23 cellular contexts compared by ENCODE assay signal in genomic region chr13:43238341-43239083, GRCh38.
"Had no signal": no experiment of that assay in that cellular context is flagged by ENCODE, and none has a peak within 500 bp of the region (broad histone marks: within the 10 kb centered on the region; RNA-seq: fewer than 3 reads in every experiment).

No MANE protein-coding gene starts in this region.

- H3K4me3 ChIP-seq: coronary artery, gastroesophageal sphincter, heart right ventricle, mucosa of descending colon, neural progenitor cell, prostate gland, right atrium auricular region, stomach, vagina had no signal

- H2AFZ ChIP-seq: neural progenitor cell had no signal

- H3K9me3 ChIP-seq: gastroesophageal sphincter, heart right ventricle, mucosa of descending colon, prostate gland, right atrium auricular region, stomach, vagina had no signal

- H3K27me3 ChIP-seq: gastroesophageal sphincter, heart right ventricle, neural progenitor cell, right atrium auricular region, stomach, vagina had no signal

- H3K36me3 Mint-ChIP-seq: activated naive CD4-positive, alpha-beta T cell treated with anti-CD3 and anti-CD28 coated beads, Interleukin-2, amount 10 ng/mL, durations not matched to agents 7 days and 5 days; memory B cell; naive thymus-derived CD4-positive, alpha-beta T cell; neural progenitor cell had no signal

- H3K4me3 Mint-ChIP-seq: activated CD4-positive, alpha-beta T cell treated with anti-CD3 and anti-CD28 coated beads, Interleukin-2, amount 10 ng/mL, durations not matched to agents 24 days and 14 days; activated CD8-positive, alpha-beta T cell treated with anti-CD3 and anti-CD28 coated beads for 36 hours; activated naive CD4-positive, alpha-beta T cell treated with anti-CD3 and anti-CD28 coated beads, Interleukin-2, amount 10 ng/mL, durations not matched to agents 7 days and 5 days; activated naive CD8-positive, alpha-beta T cell treated with anti-CD3 and anti-CD28 coated beads, Interleukin-2, amount 50 U/mL, for 24 hours; activated T-cell treated with anti-CD3 and anti-CD28 coated beads, Interleukin-2, amount 50 U/mL, for 4 hours; memory B cell; naive thymus-derived CD4-positive, alpha-beta T cell; neural progenitor cell had no signal

- DNase-seq: activated CD4-positive, alpha-beta T cell treated with anti-CD3 and anti-CD28 coated beads, Interleukin-2, amount 10 ng/mL, durations not matched to agents 24 days and 14 days; activated CD8-positive, alpha-beta T cell treated with anti-CD3 and anti-CD28 coated beads for 36 hours; activated effector memory CD4-positive, alpha-beta T cell treated with Interleukin-2 at 50 U/mL for 16 hours; activated naive CD4-positive, alpha-beta T cell treated with anti-CD3 and anti-CD28 coated beads, Interleukin-2, amount 10 ng/mL, durations not matched to agents 7 days and 5 days; activated naive CD8-positive, alpha-beta T cell treated with anti-CD3 and anti-CD28 coated beads, Interleukin-2, amount 50 U/mL, for 24 hours; activated T-cell treated with anti-CD3 and anti-CD28 coated beads, Interleukin-2, amount 50 U/mL, for 4 hours; aorta; erythroblast; heart right ventricle; mucosa of descending colon; naive thymus-derived CD4-positive, alpha-beta T cell; stimulated activated CD4-positive, alpha-beta T cell treated with anti-CD3 and anti-CD28 coated beads, Interleukin-12 subunit alpha, Interleukin-12 subunit beta, amount 100 ng/mL, for 4 hours; stimulated activated CD4-positive, alpha-beta T cell treated with anti-CD3 and anti-CD28 coated beads, Interleukin-1b, Interleukin-23, amount 100 ng/mL, for 48 hours; stimulated activated CD8-positive, alpha-beta memory T cell treated with anti-CD3 and anti-CD28 coated beads, Interleukin-4, amount 100 ng/mL, for 48 hours; stomach; trophoblast cell had no signal

- H3K4me2 ChIP-seq: neural progenitor cell had no signal

- H3K27ac ChIP-seq: coronary artery, gastroesophageal sphincter, heart right ventricle, neural progenitor cell, prostate gland, right atrium auricular region, stomach, vagina had no signal

- H3K9ac ChIP-seq: neural progenitor cell had no signal

- H3K4me1 Mint-ChIP-seq: activated CD4-positive, alpha-beta T cell treated with anti-CD3 and anti-CD28 coated beads, Interleukin-2, amount 10 ng/mL, durations not matched to agents 24 days and 14 days; activated naive CD4-positive, alpha-beta T cell treated with anti-CD3 and anti-CD28 coated beads, Interleukin-2, amount 10 ng/mL, durations not matched to agents 7 days and 5 days; naive thymus-derived CD4-positive, alpha-beta T cell had no signal

- H3K4me1 ChIP-seq: gastroesophageal sphincter, prostate gland, right atrium auricular region, stomach had no signal

- H3K9me3 Mint-ChIP-seq: activated CD4-positive, alpha-beta T cell treated with anti-CD3 and anti-CD28 coated beads, Interleukin-2, amount 10 ng/mL, durations not matched to agents 24 days and 14 days; activated CD8-positive, alpha-beta T cell treated with anti-CD3 and anti-CD28 coated beads for 36 hours; activated naive CD4-positive, alpha-beta T cell treated with anti-CD3 and anti-CD28 coated beads, Interleukin-2, amount 10 ng/mL, durations not matched to agents 7 days and 5 days; activated naive CD8-positive, alpha-beta T cell treated with anti-CD3 and anti-CD28 coated beads, Interleukin-2, amount 50 U/mL, for 24 hours; activated T-cell treated with anti-CD3 and anti-CD28 coated beads, Interleukin-2, amount 50 U/mL, for 4 hours; memory B cell; naive thymus-derived CD4-positive, alpha-beta T cell; neural progenitor cell had no signal

- ATAC-seq: activated CD8-positive, alpha-beta T cell treated with anti-CD3 and anti-CD28 coated beads for 36 hours; activated naive CD8-positive, alpha-beta T cell treated with anti-CD3 and anti-CD28 coated beads, Interleukin-2, amount 50 U/mL, for 24 hours; activated T-cell treated with anti-CD3 and anti-CD28 coated beads, Interleukin-2, amount 50 U/mL, for 4 hours; gastroesophageal sphincter; heart right ventricle; mucosa of descending colon; naive thymus-derived CD4-positive, alpha-beta T cell had no signal

- H3K27ac Mint-ChIP-seq: activated CD4-positive, alpha-beta T cell treated with anti-CD3 and anti-CD28 coated beads, Interleukin-2, amount 10 ng/mL, durations not matched to agents 24 days and 14 days; activated CD8-positive, alpha-beta T cell treated with anti-CD3 and anti-CD28 coated beads for 36 hours; activated naive CD4-positive, alpha-beta T cell treated with anti-CD3 and anti-CD28 coated beads, Interleukin-2, amount 10 ng/mL, durations not matched to agents 7 days and 5 days; activated naive CD8-positive, alpha-beta T cell treated with anti-CD3 and anti-CD28 coated beads, Interleukin-2, amount 50 U/mL, for 24 hours; memory B cell; naive thymus-derived CD4-positive, alpha-beta T cell; neural progenitor cell had no signal

- H3K36me3 ChIP-seq: heart right ventricle, neural progenitor cell, prostate gland, right atrium auricular region, stomach, vagina had no signal
